8 cellular contexts compared by ENCODE assay signal in the genomic region with DNA sequence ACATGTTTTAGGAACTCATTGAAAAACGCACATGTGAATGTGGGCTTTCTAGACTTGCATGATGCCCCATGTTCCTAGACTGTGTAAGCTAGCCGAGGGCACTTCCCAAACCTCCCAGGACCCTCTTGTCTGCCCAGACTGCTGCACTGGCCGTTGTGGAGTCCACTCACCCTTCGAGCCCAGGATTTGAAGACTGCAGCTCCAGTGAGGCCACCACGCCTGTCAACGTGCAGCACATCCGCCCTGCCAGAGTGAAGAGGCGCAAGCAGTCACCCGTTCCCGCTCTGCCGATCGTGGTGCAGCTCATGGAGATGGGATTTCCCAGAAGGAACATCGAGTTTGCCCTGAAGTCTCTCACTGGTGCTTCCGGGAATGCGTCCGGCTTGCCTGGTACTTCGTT.
DNase-seq lines count a peak whose midpoint lies in the region; ATAC-seq and TF ChIP-seq lines count a peak whose summit lies in the region.
"Not testable (repeated sequence)": the region's sequence is repeated elsewhere in the genome, so short reads cannot be mapped to it uniquely, and the experiment has no call there.

No MANE protein-coding gene starts in this region.

- peak overlapping the region in 6 of 11 experiments; percentile 2 to 27 (median 12); a peak in 6 of 22 replicates for H3K4me2 ChIP-seq in BLaER1 treated with 17β-estradiol and CSF1 and Interleukin-3, amounts not matched to agents 10 nM and 100 nM

- in situ Hi-C loops in GM13976 (cut with MboI; ENCODE audit: low sequenced_read_pairs, unreplicated experiment), result not testable (repeated sequence)

- H3K36me3 Mint-ChIP-seq in WTC11, result peaks cover 10% of the 10 kb centered on the region

- DNase-seq in GM13976 (ENCODE audit: low spot score), result peak; percentile 3
- peak; percentile 1 for DNase-seq in H7
- DNase-seq in WTC11 (ENCODE audit: low spot score), result not testable (repeated sequence)
- peak; percentile 22 for DNase-seq in coronary artery (ENCODE audit: low spot score)
- peak; percentile 25 for DNase-seq in Right ventricle myocardium inferior (ENCODE audit: missing footprints)
- DNase-seq in islet precursor cell, result peak; percentile 23
- DNase-seq in upper lobe of right lung, result peak; percentile 56

- H3K27ac ChIP-seq in BLaER1 treated with 17β-estradiol and CSF1 and Interleukin-3, amounts not matched to agents 10 nM and 100 nM; coronary artery; upper lobe of right lung: not testable (repeated sequence)

- not testable (repeated sequence) for H3K9me3 ChIP-seq in BLaER1 treated with 17β-estradiol and CSF1 and Interleukin-3, amounts not matched to agents 10 nM and 100 nM (replicated peaks in 1 of 11); upper lobe of right lung

- POLR2A ChIA-PET in WTC11 (lab: Charles Lee), result not testable (repeated sequence)

- H4K20me1 ChIP-seq in BLaER1 treated with 17β-estradiol and CSF1 and Interleukin-3, amounts not matched to agents 10 nM and 100 nM, result not testable (repeated sequence)

- not testable (repeated sequence) for H3K36me3 ChIP-seq in BLaER1 treated with 17β-estradiol and CSF1 and Interleukin-3, amounts not matched to agents 10 nM and 100 nM; H7 (replicated peaks; ENCODE audit: control insufficient read depth, insufficient read depth, low read length)
- H3K36me3 ChIP-seq in upper lobe of right lung, result peaks cover 10% of the 10 kb centered on the region

- not testable (repeated sequence) for H3K4me1 ChIP-seq in BLaER1 treated with 17β-estradiol and CSF1 and Interleukin-3, amounts not matched to agents 10 nM and 100 nM; upper lobe of right lung

- not testable (repeated sequence) for H3K4me3 ChIP-seq in BLaER1 treated with 17β-estradiol and CSF1 and Interleukin-3, amounts not matched to agents 10 nM and 100 nM; H7 (ENCODE audit: insufficient read depth, low read depth, low read length); coronary artery; upper lobe of right lung

- intact Hi-C loops in Right ventricle myocardium inferior (cut with DNase I); upper lobe of right lung (cut with DNase I): not testable (repeated sequence)

- H3K4me3 Mint-ChIP-seq in WTC11, result not testable (repeated sequence)

- H3K27me3 ChIP-seq in BLaER1 treated with 17β-estradiol and CSF1 and Interleukin-3, amounts not matched to agents 10 nM and 100 nM; H7 (ENCODE audit: control insufficient read depth, insufficient read depth, low read length); upper lobe of right lung: not testable (repeated sequence)

- H3K9ac ChIP-seq in BLaER1 treated with 17β-estradiol and CSF1 and Interleukin-3, amounts not matched to agents 10 nM and 100 nM, result not testable (repeated sequence)

- peak overlapping the region; percentile 49; the same call in 1 of the 2 replicates for H3K27ac Mint-ChIP-seq in WTC11

- ATAC-seq in WTC11, Right ventricle myocardium inferior, upper lobe of right lung: not testable (repeated sequence)

- CTCF ChIA-PET in WTC11 (lab: Charles Lee), result not testable (repeated sequence)

- not testable (repeated sequence) for TF ChIP-seq CTCF in GM13976 (IDR thresholded peaks at IDR 0.05; ENCODE audit: borderline replicate concordance, control extremely low read depth, extremely low read depth, insufficient read depth, missing control alignments); WTC11 (IDR thresholded peaks at IDR 0.05); coronary artery (IDR thresholded peaks at IDR 0.05); upper lobe of right lung (IDR thresholded peaks at IDR 0.05)

- not testable (repeated sequence) for H3K9me3 Mint-ChIP-seq in WTC11

- H3K27me3 Mint-ChIP-seq in WTC11 (ENCODE audit: low read depth), result not testable (repeated sequence)

- H3K4me1 Mint-ChIP-seq in WTC11, result not testable (repeated sequence)
